In the genomic region with DNA sequence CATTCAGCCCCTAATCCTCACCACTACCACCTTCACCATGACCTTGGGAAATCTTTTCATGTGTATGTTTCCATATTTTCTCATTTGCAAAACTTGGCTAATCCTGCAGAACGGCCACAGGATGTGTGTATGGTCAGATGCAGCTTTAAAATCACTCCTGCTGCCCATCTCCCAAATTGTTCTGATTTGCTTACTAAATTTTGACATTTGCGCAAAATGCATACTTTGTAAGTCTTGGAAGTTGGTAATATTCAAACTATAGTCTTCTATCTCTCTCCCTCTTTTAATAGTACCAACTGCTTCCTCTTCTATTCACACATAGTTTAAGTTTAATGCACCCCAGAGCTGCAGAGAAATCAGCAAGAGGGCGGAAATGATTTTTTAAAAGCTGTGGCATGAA, we compare ENCODE assay signal across 13 cellular contexts.
DNase-seq lines count a peak whose midpoint lies in the region; ATAC-seq and TF ChIP-seq lines count a peak whose summit lies in the region.
"Had no signal": no experiment of that assay in that cellular context is flagged by ENCODE, and none has a peak within 500 bp of the region (broad histone marks: within the 10 kb centered on the region; RNA-seq: fewer than 3 reads in every experiment).

No MANE protein-coding gene starts in this region.

- no peak for DNase-seq in activated naive CD8-positive, alpha-beta T cell treated with anti-CD3 and anti-CD28 coated beads for 36 hours
- no peak for DNase-seq in activated naive CD8-positive, alpha-beta T cell treated with anti-CD3 and anti-CD28 coated beads, Interleukin-2, amount 50 U/mL, for 24 hours
- DNase-seq in immature natural killer cell (no peak), COR-L47 (lab: John Stamatoyannopoulos, UW) (no peak), CD14-positive monocyte (ENCODE audit: low spot score) (no peak)
- no peak for DNase-seq in stimulated activated naive B cell treated with anti-CD40 and anti-IgM and Interleukin-4, amounts not matched to agents 10 μg/mL and 1 μg/mL and 100 μg/mL, for 72 hours
- DNase-seq: Caco-2; CD4-positive, alpha-beta T cell; DMS79; GF-D8; GOT3; HFFc6 had no signal

- intact Hi-C loops in CD14-positive monocyte (cut with micrococcal nuclease), result no loop called here

- H3K4me3 Mint-ChIP-seq in activated naive CD8-positive, alpha-beta T cell treated with anti-CD3 and anti-CD28 coated beads for 36 hours, result no peak overlapping the region
- H3K4me3 Mint-ChIP-seq in activated naive CD8-positive, alpha-beta T cell treated with anti-CD3 and anti-CD28 coated beads, Interleukin-2, amount 50 U/mL, for 24 hours, result no peak overlapping the region
- H3K4me3 Mint-ChIP-seq in immature natural killer cell (peak overlapping the region; percentile 50 to 81 (median 80)), CD14-positive monocyte (no peak overlapping the region)
- no peak overlapping the region for H3K4me3 Mint-ChIP-seq in stimulated activated naive B cell treated with anti-CD40 and anti-IgM and Interleukin-4, amounts not matched to agents 10 μg/mL and 1 μg/mL and 100 μg/mL, for 72 hours
- H3K4me3 Mint-ChIP-seq: B cell; CD4-positive, alpha-beta T cell; HFFc6 had no signal

- TF ChIP-seq CTCF in CD14-positive monocyte (IDR thresholded peaks at IDR 0.05), result no peak

- no peaks in the 10 kb centered on the region for H3K9me3 Mint-ChIP-seq in activated naive CD8-positive, alpha-beta T cell treated with anti-CD3 and anti-CD28 coated beads for 36 hours
- no peaks in the 10 kb centered on the region for H3K9me3 Mint-ChIP-seq in activated naive CD8-positive, alpha-beta T cell treated with anti-CD3 and anti-CD28 coated beads, Interleukin-2, amount 50 U/mL, for 24 hours
- H3K9me3 Mint-ChIP-seq in immature natural killer cell, result no peaks in the 10 kb centered on the region
- H3K9me3 Mint-ChIP-seq in stimulated activated naive B cell treated with anti-CD40 and anti-IgM and Interleukin-4, amounts not matched to agents 10 μg/mL and 1 μg/mL and 100 μg/mL, for 72 hours, result no peaks in the 10 kb centered on the region
- H3K9me3 Mint-ChIP-seq in CD14-positive monocyte, result no peaks in the 10 kb centered on the region
- H3K9me3 Mint-ChIP-seq: CD4-positive, alpha-beta T cell; HFFc6 had no signal

- H3K4me1 Mint-ChIP-seq in activated naive CD8-positive, alpha-beta T cell treated with anti-CD3 and anti-CD28 coated beads for 36 hours, result peaks cover 33% of the 10 kb centered on the region
- H3K4me1 Mint-ChIP-seq in activated naive CD8-positive, alpha-beta T cell treated with anti-CD3 and anti-CD28 coated beads, Interleukin-2, amount 50 U/mL, for 24 hours, result peaks cover 32% of the 10 kb centered on the region
- H3K4me1 Mint-ChIP-seq in immature natural killer cell (peaks cover 93 to 97% of the 10 kb centered on the region in 2 donors), CD14-positive monocyte (peaks cover 27% of the 10 kb centered on the region)
- H3K4me1 Mint-ChIP-seq in stimulated activated naive B cell treated with anti-CD40 and anti-IgM and Interleukin-4, amounts not matched to agents 10 μg/mL and 1 μg/mL and 100 μg/mL, for 72 hours, result peaks cover 15 to 38% of the 10 kb centered on the region in 2 donors

- H3K36me3 Mint-ChIP-seq in activated naive CD8-positive, alpha-beta T cell treated with anti-CD3 and anti-CD28 coated beads for 36 hours, result peaks cover 1% of the 10 kb centered on the region
- H3K36me3 Mint-ChIP-seq in activated naive CD8-positive, alpha-beta T cell treated with anti-CD3 and anti-CD28 coated beads, Interleukin-2, amount 50 U/mL, for 24 hours (ENCODE audit: low read depth), result no peaks in the 10 kb centered on the region
- H3K36me3 Mint-ChIP-seq in immature natural killer cell (peaks cover 0 to 5% (median 3%) of the 10 kb centered on the region in 3 donors), CD14-positive monocyte (peaks cover 0 to 5% of the 10 kb centered on the region in 2 donors)
- peaks cover 0 to 1% of the 10 kb centered on the region in 2 donors for H3K36me3 Mint-ChIP-seq in stimulated activated naive B cell treated with anti-CD40 and anti-IgM and Interleukin-4, amounts not matched to agents 10 μg/mL and 1 μg/mL and 100 μg/mL, for 72 hours

- no peak for ATAC-seq in activated naive CD8-positive, alpha-beta T cell treated with anti-CD3 and anti-CD28 coated beads, Interleukin-2, amount 50 U/mL, for 24 hours
- no peak for ATAC-seq in stimulated activated naive B cell treated with anti-CD40 and anti-IgM and Interleukin-4, amounts not matched to agents 10 μg/mL and 1 μg/mL and 100 μg/mL, for 72 hours (replicated peaks)

- peak overlapping the region; percentile 49 for H3K27ac Mint-ChIP-seq in activated naive CD8-positive, alpha-beta T cell treated with anti-CD3 and anti-CD28 coated beads for 36 hours
- H3K27ac Mint-ChIP-seq in activated naive CD8-positive, alpha-beta T cell treated with anti-CD3 and anti-CD28 coated beads, Interleukin-2, amount 50 U/mL, for 24 hours, result no peak overlapping the region
- H3K27ac Mint-ChIP-seq in immature natural killer cell (peak overlapping the region; percentile 77 to 92 (median 90)), CD14-positive monocyte (no peak overlapping the region)
- peak overlapping the region; percentile 33 for H3K27ac Mint-ChIP-seq in stimulated activated naive B cell treated with anti-CD40 and anti-IgM and Interleukin-4, amounts not matched to agents 10 μg/mL and 1 μg/mL and 100 μg/mL, for 72 hours
- H3K27ac Mint-ChIP-seq: B cell; CD4-positive, alpha-beta T cell; HFFc6 had no signal

- no peaks in the 10 kb centered on the region for H3K27me3 Mint-ChIP-seq in activated naive CD8-positive, alpha-beta T cell treated with anti-CD3 and anti-CD28 coated beads for 36 hours
- H3K27me3 Mint-ChIP-seq in activated naive CD8-positive, alpha-beta T cell treated with anti-CD3 and anti-CD28 coated beads, Interleukin-2, amount 50 U/mL, for 24 hours, result no peaks in the 10 kb centered on the region
- peaks cover 0 to 6% (median 3%) of the 10 kb centered on the region in 3 donors for H3K27me3 Mint-ChIP-seq in immature natural killer cell (ENCODE audit: low read depth in 3 of 3)
- no peaks in the 10 kb centered on the region for H3K27me3 Mint-ChIP-seq in stimulated activated naive B cell treated with anti-CD40 and anti-IgM and Interleukin-4, amounts not matched to agents 10 μg/mL and 1 μg/mL and 100 μg/mL, for 72 hours
- peaks cover 0 to 8% (median 2%) of the 10 kb centered on the region in 3 donors for H3K27me3 Mint-ChIP-seq in CD14-positive monocyte (ENCODE audit: low read depth in 3 of 3)
- H3K27me3 Mint-ChIP-seq: B cell; CD4-positive, alpha-beta T cell had no signal

Comparison
In these comparisons a context has a peak if more than half of its experiments do, and no peak if none do; other contexts are left out.
1. H3K27ac Mint-ChIP-seq: peak in activated naive CD8-positive, alpha-beta T cell treated with anti-CD3 and anti-CD28 coated beads for 36 hours (single experiment), immature natural killer cell (6 of 6) and stimulated activated naive B cell treated with anti-CD40 and anti-IgM and Interleukin-4, amounts not matched to agents 10 μg/mL and 1 μg/mL and 100 μg/mL, for 72 hours (single experiment); none in activated naive CD8-positive, alpha-beta T cell treated with anti-CD3 and anti-CD28 coated beads, Interleukin-2, amount 50 U/mL, for 24 hours (single experiment) and CD14-positive monocyte (0 of 7).
2. H3K4me3 Mint-ChIP-seq: peak in immature natural killer cell (5 of 5); none in activated naive CD8-positive, alpha-beta T cell treated with anti-CD3 and anti-CD28 coated beads for 36 hours (single experiment), activated naive CD8-positive, alpha-beta T cell treated with anti-CD3 and anti-CD28 coated beads, Interleukin-2, amount 50 U/mL, for 24 hours (single experiment), stimulated activated naive B cell treated with anti-CD40 and anti-IgM and Interleukin-4, amounts not matched to agents 10 μg/mL and 1 μg/mL and 100 μg/mL, for 72 hours (0 of 2) and CD14-positive monocyte (0 of 2).